27 cellular contexts compared by ENCODE assay signal in the genomic region with DNA sequence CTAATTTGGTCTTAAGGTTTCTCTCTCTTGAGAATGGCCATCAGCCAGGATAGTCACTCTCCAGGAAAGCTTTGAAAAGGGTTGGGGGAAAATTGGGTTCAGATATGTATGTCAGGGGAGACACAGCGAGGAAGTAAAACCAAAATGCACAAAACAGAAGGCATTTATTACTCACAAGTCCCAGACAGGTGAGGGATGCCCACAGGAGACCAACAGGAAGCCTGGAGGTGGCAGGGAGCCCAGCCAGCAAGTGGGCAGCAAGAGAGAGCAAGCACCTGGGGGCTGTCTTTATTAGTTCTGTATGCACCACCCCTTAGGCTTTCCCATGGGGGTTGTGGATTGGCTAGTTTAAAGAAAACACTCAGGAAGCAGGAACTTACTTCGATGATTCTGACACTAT.
DNase-seq lines count a peak whose midpoint lies in the region; ATAC-seq, FAIRE-seq and TF ChIP-seq lines count a peak whose summit lies in the region.
"Had no signal": no experiment of that assay in that cellular context is flagged by ENCODE, and none has a peak within 500 bp of the region (broad histone marks: within the 10 kb centered on the region; RNA-seq: fewer than 3 reads in every experiment).

No MANE protein-coding gene starts in this region.

- H2AFZ ChIP-seq in OCI-LY3 (ENCODE audit: low read depth, low read length): 0 out of 2 replicates have a peak overlapping the region, but pooled peaks have one; percentile 3

- H3K27ac ChIP-seq in OCI-LY3 (ENCODE audit: low read length): 0 out of 2 replicates have a peak overlapping the region, but pooled peaks have one; percentile 5
- H3K27ac ChIP-seq in pancreas: no peak overlapping the region
- H3K27ac ChIP-seq: 22Rv1, A549, BLaER1 had no signal

- H3K9me3 Mint-ChIP-seq in activated CD4-positive, alpha-beta T cell treated with anti-CD3 and anti-CD28 coated beads, Interleukin-2, amount 10 ng/mL, durations not matched to agents 24 days and 14 days: no peaks in the 10 kb centered on the region
- peaks cover 1% of the 10 kb centered on the region for H3K9me3 Mint-ChIP-seq in memory B cell

- no peaks in the 10 kb centered on the region for H3K36me3 Mint-ChIP-seq in activated CD4-positive, alpha-beta T cell treated with anti-CD3 and anti-CD28 coated beads, Interleukin-2, amount 10 ng/mL, durations not matched to agents 24 days and 14 days (ENCODE audit: low read depth)
- peaks cover 3% of the 10 kb centered on the region for H3K36me3 Mint-ChIP-seq in memory B cell
- H3K36me3 Mint-ChIP-seq: CD14-positive monocyte; CD4-positive, alpha-beta memory T cell; CD4-positive, CD25-positive, alpha-beta regulatory T cell; CD8-positive, alpha-beta memory T cell had no signal

- no peak for TF ChIP-seq CTCF in OCI-LY3 (IDR thresholded peaks at IDR 0.05; ENCODE audit: low read depth, low read length)
- TF ChIP-seq CTCF in pancreas (IDR thresholded peaks at IDR 0.05): no peak

- H3K27me3 Mint-ChIP-seq in activated CD4-positive, alpha-beta T cell treated with anti-CD3 and anti-CD28 coated beads, Interleukin-2, amount 10 ng/mL, durations not matched to agents 24 days and 14 days: no peaks in the 10 kb centered on the region
- H3K27me3 Mint-ChIP-seq in memory B cell: no peaks in the 10 kb centered on the region
- H3K27me3 Mint-ChIP-seq: CD4-positive, alpha-beta memory T cell; CD4-positive, CD25-positive, alpha-beta regulatory T cell; CD8-positive, alpha-beta memory T cell had no signal

- no peak overlapping the region for H3K27ac Mint-ChIP-seq in activated CD4-positive, alpha-beta T cell treated with anti-CD3 and anti-CD28 coated beads, Interleukin-2, amount 10 ng/mL, durations not matched to agents 24 days and 14 days
- peak overlapping the region; percentile 28 for H3K27ac Mint-ChIP-seq in memory B cell
- H3K27ac Mint-ChIP-seq: CD14-positive monocyte; CD4-positive, alpha-beta memory T cell; CD4-positive, CD25-positive, alpha-beta regulatory T cell; CD8-positive, alpha-beta memory T cell had no signal

- no peaks in the 10 kb centered on the region for H3K27me3 ChIP-seq in OCI-LY3 (ENCODE audit: low read depth, low read length)
- H3K27me3 ChIP-seq in pancreas: no peaks in the 10 kb centered on the region
- H3K27me3 ChIP-seq: BE2C, BLaER1 had no signal

- H3K79me2 ChIP-seq in OCI-LY3 (ENCODE audit: low read length): no peaks in the 10 kb centered on the region

- no peaks in the 10 kb centered on the region for H3K4me1 Mint-ChIP-seq in activated CD4-positive, alpha-beta T cell treated with anti-CD3 and anti-CD28 coated beads, Interleukin-2, amount 10 ng/mL, durations not matched to agents 24 days and 14 days
- H3K4me1 Mint-ChIP-seq in memory B cell: peaks cover 2% of the 10 kb centered on the region
- H3K4me1 Mint-ChIP-seq: CD14-positive monocyte; CD4-positive, alpha-beta memory T cell; CD4-positive, CD25-positive, alpha-beta regulatory T cell; CD8-positive, alpha-beta memory T cell had no signal

- no peak for FAIRE-seq in pancreas (lab: Jason Lieb, UNC)
- FAIRE-seq: A549, GM12878, GM12892, GM18507 had no signal

- peak overlapping the region; percentile 37 for H3K4me2 ChIP-seq in OCI-LY3 (ENCODE audit: low read length)
- H3K4me2 ChIP-seq: A549, BLaER1 had no signal

- intact Hi-C loops in activated CD4-positive, alpha-beta T cell treated with anti-CD3 and anti-CD28 coated beads, Interleukin-2, amount 10 ng/mL, durations not matched to agents 24 days and 14 days (cut with micrococcal nuclease): no loop called here
- intact Hi-C loops in pancreas (cut with DNase I): no loop called here

- H3K4me1 ChIP-seq in OCI-LY3 (ENCODE audit: low read length) (peaks cover 36% of the 10 kb centered on the region), pancreas (no peaks in the 10 kb centered on the region)
- H3K4me1 ChIP-seq: A549 had no signal

- no peak overlapping the region; the same call in 1 of the 2 replicates for H3K4me3 ChIP-seq in OCI-LY3 (ENCODE audit: low read length)
- H3K4me3 ChIP-seq in pancreas: no peak overlapping the region
- H3K4me3 ChIP-seq: A549, BLaER1, GM12878 had no signal

- 86 to 96% methylated on average over 2 of the region's 2 CpGs for WGBS in pancreas, 2 donors

- H3K9me3 ChIP-seq in OCI-LY3 (ENCODE audit: insufficient read depth, low read length): no peaks in the 10 kb centered on the region
- no peaks in the 10 kb centered on the region for H3K9me3 ChIP-seq in pancreas
- H3K9me3 ChIP-seq: BE2C had no signal

- ATAC-seq in memory B cell (ENCODE audit: low read depth) (no peak), pancreas (no peak), HG02571 (IDR thresholded peaks at IDR 0.05; ENCODE audit: unreplicated experiment) (no peak)
- ATAC-seq: A549, GM12878 had no signal

- peaks cover 3% of the 10 kb centered on the region for H3K36me3 ChIP-seq in OCI-LY3 (replicated peaks; ENCODE audit: low read depth, low read length)
- no peaks in the 10 kb centered on the region for H3K36me3 ChIP-seq in pancreas
- H3K36me3 ChIP-seq: BE2C, BLaER1 had no signal

- H4K20me1 ChIP-seq in OCI-LY3 (ENCODE audit: insufficient read depth, low read length): no peaks in the 10 kb centered on the region
- H4K20me1 ChIP-seq: BLaER1 had no signal

- peak; percentile 12 for DNase-seq in activated CD4-positive, alpha-beta T cell treated with anti-CD3 and anti-CD28 coated beads, Interleukin-2, amount 10 ng/mL, durations not matched to agents 24 days and 14 days
- DNase-seq in activated CD4-positive, alpha-beta T cell treated with anti-CD3 and anti-CD28 coated beads for 4 hours: no peak
- DNase-seq in memory B cell (ENCODE audit: low spot score in 2 of 2) (no peak), pancreas (no peak), GM19240 (ENCODE audit: insufficient read length, low spot score) (no peak)
- DNase-seq: BE2C; C1 segment of cervical spinal cord; CD4-positive, alpha-beta memory T cell; CD4-positive, CD25-positive, alpha-beta regulatory T cell; CD8-positive, alpha-beta memory T cell; COR-L47; DMS 273 treated with DMSO at 0.1 percent for 48 hours; DMS153; DMS53; DMS79; DND-41; EL; GDM1 had no signal

- H3K9ac ChIP-seq in OCI-LY3 (ENCODE audit: low read length): no peak overlapping the region
- H3K9ac ChIP-seq: BLaER1 had no signal

- no peak overlapping the region for H3K4me3 Mint-ChIP-seq in activated CD4-positive, alpha-beta T cell treated with anti-CD3 and anti-CD28 coated beads, Interleukin-2, amount 10 ng/mL, durations not matched to agents 24 days and 14 days
- no peak overlapping the region for H3K4me3 Mint-ChIP-seq in memory B cell
- H3K4me3 Mint-ChIP-seq: CD14-positive monocyte; CD4-positive, alpha-beta memory T cell; CD4-positive, CD25-positive, alpha-beta regulatory T cell; CD8-positive, alpha-beta memory T cell had no signal
